In the genomic region with DNA sequence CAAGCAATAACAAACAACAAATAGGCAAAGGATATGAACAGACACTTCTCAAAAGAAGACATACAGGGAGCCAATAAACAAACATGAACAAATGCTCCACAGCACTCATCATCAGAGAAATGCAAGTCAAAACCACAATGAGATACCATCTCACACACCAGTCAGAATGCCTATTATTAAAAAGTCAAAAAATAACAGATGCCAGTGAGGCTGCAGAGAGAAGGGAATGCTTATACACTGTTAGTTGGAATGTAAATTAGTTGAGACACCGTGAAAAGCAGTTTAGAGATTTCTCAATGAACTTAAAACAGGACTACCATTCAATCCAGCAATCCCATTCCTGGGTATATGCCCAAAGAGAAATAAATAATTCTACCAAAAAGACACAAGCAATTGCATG, we compare ENCODE assay signal across 30 cellular contexts.
"Had no signal": no experiment of that assay in that cellular context is flagged by ENCODE, and none has a peak within 500 bp of the region (broad histone marks: within the 10 kb centered on the region; RNA-seq: fewer than 3 reads in every experiment).

No MANE protein-coding gene starts in this region.

- H3K9me3 Mint-ChIP-seq: activated CD4-positive, alpha-beta T cell treated with anti-CD3 and anti-CD28 coated beads, Interleukin-2, amount 10 ng/mL, durations not matched to agents 24 days and 14 days; activated naive CD4-positive, alpha-beta T cell treated with anti-CD3 and anti-CD28 coated beads for 36 hours; activated naive CD4-positive, alpha-beta T cell treated with anti-CD3 and anti-CD28 coated beads, Interleukin-2, amount 50 U/mL, for 72 hours; activated T-cell treated with anti-CD3 and anti-CD28 coated beads, Interleukin-2, amount 50 U/mL, for 4 hours; activated T-helper 1 cell treated with anti-CD3 and anti-CD28 coated beads, Interleukin-12 subunit alpha, Interleukin-12 subunit beta, Interleukin-2, Interleukin-4 antibody, amounts not matched to agents 30 ng/mL and 10 ng/mL and 1 ng/mL, durations not matched to agents 14 hours and 24 hours and 36 hours; central memory CD8-positive, alpha-beta T cell had no signal

- H3K36me3 Mint-ChIP-seq: activated naive CD4-positive, alpha-beta T cell treated with anti-CD3 and anti-CD28 coated beads, Interleukin-2, amount 50 U/mL, for 72 hours had no signal

- H3K4me3 Mint-ChIP-seq: activated CD4-positive, alpha-beta T cell treated with anti-CD3 and anti-CD28 coated beads, Interleukin-2, amount 10 ng/mL, durations not matched to agents 24 days and 14 days; activated CD8-positive, alpha-beta T cell treated with anti-CD3 and anti-CD28 coated beads for 36 hours; activated naive CD4-positive, alpha-beta T cell treated with anti-CD3 and anti-CD28 coated beads for 36 hours; activated T-cell treated with anti-CD3 and anti-CD28 coated beads, Interleukin-2, amount 50 U/mL, for 4 hours; activated T-helper 1 cell treated with anti-CD3 and anti-CD28 coated beads, Interleukin-12 subunit alpha, Interleukin-12 subunit beta, Interleukin-2, Interleukin-4 antibody, amounts not matched to agents 30 ng/mL and 10 ng/mL and 1 ng/mL, durations not matched to agents 14 hours and 24 hours and 36 hours; central memory CD8-positive, alpha-beta T cell; T-helper 1 cell treated with Interleukin-12 subunit alpha and Interleukin-12 subunit beta and Interleukin-4 antibody, amounts not matched to agents 30 μg/mL and 1 μg/mL, for 36 hours; T-helper 2 cell treated with Interferon-gamma antibody and Interleukin-4, amounts not matched to agents 5 μg/mL and 100 μg/mL, for 36 hours had no signal

- H3K36me3 ChIP-seq: cardiac muscle cell, colonic mucosa, Peyer's patch had no signal

- H3K4me1 Mint-ChIP-seq: activated CD4-positive, alpha-beta T cell treated with anti-CD3 and anti-CD28 coated beads, Interleukin-2, amount 10 ng/mL, durations not matched to agents 24 days and 14 days; central memory CD8-positive, alpha-beta T cell had no signal

- H3K4me3 ChIP-seq: cardiac muscle cell, colonic mucosa, Peyer's patch had no signal

- DNase-seq: activated CD4-positive, alpha-beta T cell treated with anti-CD3 and anti-CD28 coated beads, Interleukin-2, amount 10 ng/mL, durations not matched to agents 24 days and 14 days; activated CD4-positive, alpha-beta T cell treated with anti-CD3 and anti-CD28 coated beads, Interleukin-2, amount 50 U/mL, for 4 hours; activated CD8-positive, alpha-beta T cell treated with anti-CD3 and anti-CD28 coated beads for 36 hours; activated gamma-delta T cell treated with Interleukin-2 at 50 U/mL for 16 hours; activated naive CD4-positive, alpha-beta T cell treated with anti-CD3 and anti-CD28 coated beads for 36 hours; activated T-cell treated with anti-CD3 and anti-CD28 coated beads, Interleukin-2, amount 50 U/mL, for 4 hours; amniotic stem cell; aorta; colonic mucosa; Kasumi-1; NCI-H1105; NCI-H1417 treated with DMSO at 0.1 percent for 48 hours; NCI-H1694; NCI-H1930; NCI-H2081 treated with DMSO at 0.1 percent for 48 hours; NCI-H345; NCI-H524 treated with DMSO at 0.1 percent for 48 hours; NCI-H748 treated with DMSO at 0.1 percent for 48 hours; NK-92 treated with Interleukin-12 subunit alpha and Interleukin-12 subunit beta, amount 100 ng/mL, for 24 hours; PC-3; Peyer's patch; SIG-M5 had no signal

- H3K9me3 ChIP-seq: colonic mucosa, Peyer's patch had no signal

- H3K27me3 ChIP-seq: cardiac muscle cell, colonic mucosa, Peyer's patch had no signal

- ATAC-seq: activated CD8-positive, alpha-beta T cell treated with anti-CD3 and anti-CD28 coated beads for 36 hours; activated naive CD4-positive, alpha-beta T cell treated with anti-CD3 and anti-CD28 coated beads, Interleukin-2, amount 50 U/mL, for 72 hours; activated T-cell treated with anti-CD3 and anti-CD28 coated beads, Interleukin-2, amount 50 U/mL, for 4 hours; PC-3; Right ventricle myocardium inferior had no signal

- H3K27ac Mint-ChIP-seq: activated CD4-positive, alpha-beta T cell treated with anti-CD3 and anti-CD28 coated beads, Interleukin-2, amount 10 ng/mL, durations not matched to agents 24 days and 14 days; activated CD8-positive, alpha-beta T cell treated with anti-CD3 and anti-CD28 coated beads for 36 hours; activated naive CD4-positive, alpha-beta T cell treated with anti-CD3 and anti-CD28 coated beads for 36 hours; activated naive CD4-positive, alpha-beta T cell treated with anti-CD3 and anti-CD28 coated beads, Interleukin-2, amount 50 U/mL, for 72 hours; activated T-helper 1 cell treated with anti-CD3 and anti-CD28 coated beads, Interleukin-12 subunit alpha, Interleukin-12 subunit beta, Interleukin-2, Interleukin-4 antibody, amounts not matched to agents 30 ng/mL and 10 ng/mL and 1 ng/mL, durations not matched to agents 14 hours and 24 hours and 36 hours; T-helper 1 cell treated with Interleukin-12 subunit alpha and Interleukin-12 subunit beta and Interleukin-4 antibody, amounts not matched to agents 30 μg/mL and 1 μg/mL, for 36 hours; T-helper 2 cell treated with Interferon-gamma antibody and Interleukin-4, amounts not matched to agents 5 μg/mL and 100 μg/mL, for 36 hours had no signal

- H3K27me3 Mint-ChIP-seq: activated CD4-positive, alpha-beta T cell treated with anti-CD3 and anti-CD28 coated beads, Interleukin-2, amount 10 ng/mL, durations not matched to agents 24 days and 14 days; activated CD8-positive, alpha-beta T cell treated with anti-CD3 and anti-CD28 coated beads for 36 hours; central memory CD8-positive, alpha-beta T cell had no signal

- H3K27ac ChIP-seq: cardiac muscle cell, colonic mucosa, Peyer's patch, RWPE1 had no signal

- H3K4me1 ChIP-seq: colonic mucosa, Peyer's patch had no signal
